Comparison of ENCODE assay signal across 17 cellular contexts in genomic region chr11:86388198-86388597, GRCh38.
"Had no signal": no experiment of that assay in that cellular context is flagged by ENCODE, and none has a peak within 500 bp of the region (broad histone marks: within the 10 kb centered on the region; RNA-seq: fewer than 3 reads in every experiment).

No MANE protein-coding gene starts in this region.

- H3K4me3 ChIP-seq: cardiac muscle cell, dorsolateral prefrontal cortex, lower lobe of right lung, right atrium auricular region, testis had no signal

- H3K27me3 ChIP-seq: cardiac muscle cell, dorsolateral prefrontal cortex, right atrium auricular region, testis had no signal

- H3K36me3 ChIP-seq: cardiac muscle cell, lower lobe of right lung, right atrium auricular region had no signal

- H3K4me1 ChIP-seq: lower lobe of right lung, right atrium auricular region, testis had no signal

- ATAC-seq: activated CD4-positive, alpha-beta T cell treated with anti-CD3 and anti-CD28 coated beads for 36 hours; lower lobe of right lung; stimulated activated effector memory CD8-positive, alpha-beta T cell treated with anti-CD3 and anti-CD28 coated beads, Interleukin-12 subunit alpha, Interleukin-12 subunit beta, amount 100 ng/mL, for 72 hours had no signal

- H3K9me3 ChIP-seq: lower lobe of right lung, right atrium auricular region, testis had no signal

- DNase-seq: activated CD4-positive, alpha-beta T cell treated with anti-CD3 and anti-CD28 coated beads for 36 hours; activated CD4-positive, alpha-beta T cell treated with anti-CD3 and anti-CD28 coated beads, Interleukin-2, amount 50 U/mL, for 48 hours; activated gamma-delta T cell treated with Interleukin-2 at 50 U/mL for 16 hours; dorsolateral prefrontal cortex; foreskin melanocyte; glutamatergic neuron; immature natural killer cell; lower lobe of right lung; naive B cell; stimulated activated CD4-positive, alpha-beta T cell treated with anti-CD3 and anti-CD28 coated beads, Interleukin-15, amount 100 ng/mL, for 24 hours; stimulated activated CD4-positive, alpha-beta T cell treated with anti-CD3 and anti-CD28 coated beads, Interleukin-2, amount 100 ng/mL, for 48 hours; SW 1271; T-helper 2 cell; testis had no signal

- H3K27ac ChIP-seq: cardiac muscle cell, dorsolateral prefrontal cortex, lower lobe of right lung, right atrium auricular region, testis had no signal
